ENCODE assay signal across 8 cellular contexts in the genomic region with DNA sequence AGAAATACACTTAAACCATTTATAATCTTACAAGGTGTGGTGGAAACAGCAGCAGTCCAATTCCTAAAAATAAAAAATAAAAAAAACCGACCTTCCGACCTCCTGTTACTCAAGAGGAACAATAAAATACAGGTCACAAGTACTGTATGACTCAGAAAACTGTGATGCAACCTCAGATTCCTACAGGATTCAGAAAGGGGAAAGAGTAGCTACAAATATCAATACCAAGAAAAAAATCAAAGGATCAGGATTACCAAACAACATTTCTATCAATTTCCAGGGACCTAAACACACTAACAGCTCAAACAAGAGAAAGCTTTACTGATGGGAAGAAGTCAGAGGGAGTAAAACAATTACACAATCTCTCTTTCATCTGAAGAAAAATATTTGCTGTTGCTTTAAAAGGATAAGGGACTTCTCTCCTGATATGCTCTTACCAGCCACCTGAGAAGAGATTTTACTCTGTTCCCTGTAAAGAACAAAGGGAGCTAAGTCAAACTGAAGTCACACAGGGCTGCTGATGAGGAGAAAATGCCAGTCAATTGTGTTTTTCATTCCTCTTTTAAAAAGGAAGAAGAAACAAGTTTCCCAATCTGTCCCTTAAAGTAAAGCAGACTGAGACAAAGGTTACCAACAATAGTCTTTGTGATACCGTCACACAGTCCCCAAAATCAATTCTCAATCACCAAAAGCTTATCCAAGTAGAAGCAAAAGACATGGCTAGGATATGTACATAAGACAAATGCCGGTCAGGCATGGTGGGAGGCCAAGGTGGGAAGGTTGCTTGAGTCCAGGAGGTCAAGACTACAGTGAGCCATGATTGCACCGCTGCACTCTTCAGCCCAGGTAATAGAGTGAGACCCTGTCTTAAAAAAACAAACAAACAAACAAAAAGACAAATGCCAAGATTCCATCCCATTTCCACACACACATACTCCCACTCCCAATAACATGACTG. TPM values are rescaled to one million over a fixed set of nuclear protein-coding genes. Genes with fewer than 3 reads are reported as not detected.
A peak's percentile ranks its signal among the peaks of the same experiment; 100 is the strongest.
DNase-seq lines count a peak whose midpoint lies in the region; ATAC-seq and TF ChIP-seq lines count a peak whose summit lies in the region.

No MANE protein-coding gene starts in this region.

- no peaks in the 10 kb centered on the region for H3K9me3 Mint-ChIP-seq in CD8-positive, alpha-beta T cell
- H3K9me3 Mint-ChIP-seq in central memory CD8-positive, alpha-beta T cell, result no peaks in the 10 kb centered on the region

- POLR2A ChIA-PET in CD8-positive, alpha-beta T cell (lab: Charles Lee), result no interaction called here

- CTCF ChIA-PET in CD8-positive, alpha-beta T cell (lab: Charles Lee), result no interaction called here

- TF ChIP-seq CTCF in CD8-positive, alpha-beta T cell (IDR thresholded peaks at IDR 0.05), result no peak
- TF ChIP-seq CTCF in lower lobe of right lung (IDR thresholded peaks at IDR 0.05), result no peak

- H3K27me3 Mint-ChIP-seq in CD8-positive, alpha-beta T cell (ENCODE audit: low read depth), result no peaks in the 10 kb centered on the region
- no peaks in the 10 kb centered on the region for H3K27me3 Mint-ChIP-seq in central memory CD8-positive, alpha-beta T cell

- peaks cover 10% of the 10 kb centered on the region for H3K36me3 Mint-ChIP-seq in CD8-positive, alpha-beta T cell
- peaks cover 10% of the 10 kb centered on the region for H3K36me3 Mint-ChIP-seq in central memory CD8-positive, alpha-beta T cell (ENCODE audit: insufficient read depth)

- no peak overlapping the region for H3K27ac ChIP-seq in CD8-positive, alpha-beta T cell (ENCODE audit: low read depth, low read length)
- peak overlapping the region; percentile 70 for H3K27ac ChIP-seq in lower lobe of right lung

- H3K27me3 ChIP-seq in CD8-positive, alpha-beta T cell (ENCODE audit: insufficient read depth, low read length), result no peaks in the 10 kb centered on the region
- no peaks in the 10 kb centered on the region for H3K27me3 ChIP-seq in lower lobe of right lung (ENCODE audit: low read depth)

- H3K4me1 Mint-ChIP-seq in CD8-positive, alpha-beta T cell (ENCODE audit: low read depth), result peaks cover 56% of the 10 kb centered on the region
- peaks cover 46% of the 10 kb centered on the region for H3K4me1 Mint-ChIP-seq in central memory CD8-positive, alpha-beta T cell

- H3K4me3 Mint-ChIP-seq in CD8-positive, alpha-beta T cell, result no peak overlapping the region
- no peak overlapping the region for H3K4me3 Mint-ChIP-seq in central memory CD8-positive, alpha-beta T cell

- H3K9me3 ChIP-seq in CD8-positive, alpha-beta T cell (ENCODE audit: low read length), result no peaks in the 10 kb centered on the region
- no peaks in the 10 kb centered on the region for H3K9me3 ChIP-seq in lower lobe of right lung

- no peak overlapping the region for H3K4me3 ChIP-seq in CD8-positive, alpha-beta T cell (ENCODE audit: low read depth, low read length)
- peak overlapping the region; percentile 10 for H3K4me3 ChIP-seq in lower lobe of right lung

- peaks cover 26% of the 10 kb centered on the region for H3K4me1 ChIP-seq in CD8-positive, alpha-beta T cell (ENCODE audit: insufficient read depth, low read length)
- H3K4me1 ChIP-seq in lower lobe of right lung, result peaks cover 53% of the 10 kb centered on the region

- DNase-seq in CD8-positive, alpha-beta T cell, result no peak
- DNase-seq in LoVo (ENCODE audit: low spot score), result peak; percentile 85
- no peak for DNase-seq in central memory CD8-positive, alpha-beta T cell (ENCODE audit: low spot score in 2 of 2)
- no peak for DNase-seq in lower lobe of right lung
- no peak for DNase-seq in stimulated activated CD4-positive, alpha-beta T cell treated with anti-CD3 and anti-CD28 coated beads, Interleukin-4, amount 100 ng/mL, for 24 hours
- DNase-seq in NCI-H2227 treated with DMSO at 0.1 percent for 48 hours (lab: John Stamatoyannopoulos, UW), result no peak
- DNase-seq in NK-92 (lab: John Stamatoyannopoulos, UW; ENCODE audit: unreplicated experiment), result no peak
- no peak for DNase-seq in activated CD8-positive, alpha-beta memory T cell treated with anti-CD3 and anti-CD28 coated beads for 24 hours

- ATAC-seq in CD8-positive, alpha-beta T cell, result no peak
- no peak for ATAC-seq in central memory CD8-positive, alpha-beta T cell (replicated peaks; ENCODE audit: extremely low read depth, poor library complexity, severe bottlenecking)
- peak; percentile 76 to 89 for ATAC-seq in lower lobe of right lung

- H3K36me3 ChIP-seq in CD8-positive, alpha-beta T cell (ENCODE audit: insufficient read depth, low read length), result no peaks in the 10 kb centered on the region
- H3K36me3 ChIP-seq in lower lobe of right lung, result no peaks in the 10 kb centered on the region

- intact Hi-C loops in CD8-positive, alpha-beta T cell (cut with DNase I, micrococcal nuclease), result loop anchor here in 1 of 2 experiments (5.0 kb wide), 1 partner anchor 38 kb away; a partner anchor contains a TSS
- intact Hi-C loops in lower lobe of right lung (cut with DNase I), result no loop called here

- peak overlapping the region; percentile 15 for H3K27ac Mint-ChIP-seq in CD8-positive, alpha-beta T cell
- peak overlapping the region; percentile 38 for H3K27ac Mint-ChIP-seq in central memory CD8-positive, alpha-beta T cell (ENCODE audit: low read depth)

RNA-seq across cellular contexts. Expression of a gene that starts 39.3 kb away (rescaled TPM):
- 10 to 100 TPM; 31.2 to 34.1 TPM for total RNA-seq in CD8-positive, alpha-beta T cell
- total RNA-seq in lower lobe of right lung, result 39.9 TPM

Comparison
In these comparisons a context has a peak if more than half of its experiments do, and no peak if none do; other contexts are left out.
1. ATAC-seq: peak in lower lobe of right lung (2 of 2); none in CD8-positive, alpha-beta T cell (single experiment) and central memory CD8-positive, alpha-beta T cell (single experiment).